16 cellular contexts compared by ENCODE assay signal in the genomic region with DNA sequence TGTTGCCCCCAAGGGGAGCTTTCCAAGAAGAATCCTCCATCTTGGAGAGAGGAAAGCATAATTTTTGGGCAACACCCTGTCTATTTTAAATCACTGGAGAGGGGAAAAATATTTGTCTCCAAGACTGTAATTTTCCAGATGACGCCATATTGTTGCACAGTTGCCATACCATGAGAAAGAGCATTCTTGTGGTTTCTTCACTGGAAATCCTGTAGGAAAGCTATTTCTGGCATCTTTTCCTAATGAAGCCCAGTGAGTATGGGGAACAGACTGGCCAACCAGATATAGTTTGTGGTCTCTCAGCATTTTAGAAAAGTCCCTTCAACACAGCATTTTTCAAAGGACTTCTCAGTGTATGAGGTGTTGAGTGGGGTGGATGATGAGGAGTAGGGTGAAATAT.
DNase-seq lines count a peak whose midpoint lies in the region; ATAC-seq and TF ChIP-seq lines count a peak whose summit lies in the region.
"Had no signal": no experiment of that assay in that cellular context is flagged by ENCODE, and none has a peak within 500 bp of the region (broad histone marks: within the 10 kb centered on the region; RNA-seq: fewer than 3 reads in every experiment).

No MANE protein-coding gene starts in this region.

- 88% methylated on average over 1 of the region's 1 CpG for WGBS in mammary epithelial cell (ENCODE audit: low coverage, missing lambda C conversion rate)

- H3K9me3 ChIP-seq in mammary epithelial cell (replicated peaks; ENCODE audit: insufficient read depth, low read length) = no peaks in the 10 kb centered on the region
- H3K9me3 ChIP-seq in mucosa of descending colon = no peaks in the 10 kb centered on the region
- H3K9me3 ChIP-seq: sigmoid colon, upper lobe of left lung had no signal

- CTCF ChIA-PET in mammary epithelial cell (lab: Charles Lee; ENCODE audit: low non-redundant PET) = no interaction called here

- no peaks in the 10 kb centered on the region for H4K20me1 ChIP-seq in mammary epithelial cell (ENCODE audit: insufficient read depth, low read length)

- H3K9ac ChIP-seq in mammary epithelial cell (ENCODE audit: insufficient read depth, low read length) = no peak overlapping the region

- in situ Hi-C loops in mammary epithelial cell (cut with MboI; ENCODE audit: low sequenced_read_pairs in 2 of 2) = no loop called here

- BruUV-seq in mammary epithelial cell (replicated peaks; lab: Mats Ljungman, UMichigan) = no TSS peak

- H3K36me3 ChIP-seq in mammary epithelial cell (ENCODE audit: insufficient read depth, low read length) (no peaks in the 10 kb centered on the region), mucosa of descending colon (ENCODE audit: low read depth) (no peaks in the 10 kb centered on the region)
- H3K36me3 ChIP-seq: sigmoid colon, upper lobe of left lung had no signal

- ATAC-seq in left cardiac atrium = no peak
- no peak for ATAC-seq in mucosa of descending colon

- no peak overlapping the region for H3K27ac ChIP-seq in mammary epithelial cell (ENCODE audit: insufficient read depth, low read depth, low read length)
- H3K27ac ChIP-seq: epithelial cell of prostate, sigmoid colon, upper lobe of left lung had no signal

- dilution Hi-C loops in mammary epithelial cell (cut with HindIII; ENCODE audit: low sequenced_read_pairs) = no loop called here

- H3K4me3 ChIP-seq in mammary epithelial cell (replicated peaks in 1 of 3; ENCODE audit: insufficient read depth in 1 of 3, low read depth in 2 of 3, low read length in 3 of 3) (no peak overlapping the region), mucosa of descending colon (no peak overlapping the region)
- H3K4me3 ChIP-seq: lung, sigmoid colon, upper lobe of left lung had no signal

- H3K4me1 ChIP-seq in mammary epithelial cell (ENCODE audit: insufficient read depth, low read length) (peaks cover 19% of the 10 kb centered on the region), mucosa of descending colon (ENCODE audit: low read depth) (no peaks in the 10 kb centered on the region)
- H3K4me1 ChIP-seq: sigmoid colon, upper lobe of left lung had no signal

- peak overlapping the region; percentile 58 for H2AFZ ChIP-seq in mammary epithelial cell (ENCODE audit: low read depth, low read length)

- intact Hi-C loops in mammary epithelial cell (cut with micrococcal nuclease) (loop anchor here (10.0 kb wide), 1 partner anchor 913 kb away; no protein-coding TSS in a partner anchor), left cardiac atrium (cut with DNase I) (no loop called here), mucosa of descending colon (cut with DNase I, micrococcal nuclease) (no loop called here)

- no peak for TF ChIP-seq CTCF in mammary epithelial cell (conservative IDR thresholded peaks at IDR 0.05 in 1 of 2, IDR thresholded peaks at IDR 0.05 in 1 of 2; ENCODE audit: extremely low read depth in 1 of 2, insufficient read depth in 1 of 2, low read depth in 1 of 2, low read length in 2 of 2)
- TF ChIP-seq CTCF in mucosa of descending colon (IDR thresholded peaks at IDR 0.05) = no peak

- H3K27me3 ChIP-seq in mammary epithelial cell (ENCODE audit: insufficient read depth, low read length) = no peaks in the 10 kb centered on the region
- H3K27me3 ChIP-seq: sigmoid colon, upper lobe of left lung had no signal

- H3K79me2 ChIP-seq in mammary epithelial cell (ENCODE audit: insufficient read depth, low read length) = no peaks in the 10 kb centered on the region

- peak; percentile 67 for DNase-seq in AG08395 (ENCODE audit: low spot score)
- DNase-seq in HT1080 (ENCODE audit: low read depth) = peak; percentile 48
- DNase-seq in mammary epithelial cell = peak; percentile 47
- DNase-seq in islet precursor cell = peak; percentile 70
- DNase-seq in left cardiac atrium = no peak
- DNase-seq in Kasumi-1 (lab: John Stamatoyannopoulos, UW) = no peak
- no peak for DNase-seq in mucosa of descending colon
- DNase-seq in nucleus accumbens (lab: John Stamatoyannopoulos, UW) = no peak
- DNase-seq: Calu3; NCI-H1930; NCI-H510A treated with DMSO at 0.1 percent for 48 hours; sigmoid colon; stimulated activated CD4-positive, alpha-beta T cell treated with anti-CD3 and anti-CD28 coated beads, Interleukin-4, amount 100 ng/mL, for 4 hours; upper lobe of left lung had no signal

- peak overlapping the region; percentile 5 for H3K4me2 ChIP-seq in mammary epithelial cell (ENCODE audit: insufficient read depth, low read depth, low read length)

Comparison
In these comparisons a context has a peak if more than half of its experiments do, and no peak if none do; other contexts are left out.
1. DNase-seq: peak in AG08395 (single experiment), HT1080 (single experiment), mammary epithelial cell (single experiment) and islet precursor cell (single experiment); none in left cardiac atrium (single experiment), Kasumi-1 (0 of 2), mucosa of descending colon (0 of 3) and nucleus accumbens (0 of 56).